8 cellular contexts compared by ENCODE assay signal in the genomic region with DNA sequence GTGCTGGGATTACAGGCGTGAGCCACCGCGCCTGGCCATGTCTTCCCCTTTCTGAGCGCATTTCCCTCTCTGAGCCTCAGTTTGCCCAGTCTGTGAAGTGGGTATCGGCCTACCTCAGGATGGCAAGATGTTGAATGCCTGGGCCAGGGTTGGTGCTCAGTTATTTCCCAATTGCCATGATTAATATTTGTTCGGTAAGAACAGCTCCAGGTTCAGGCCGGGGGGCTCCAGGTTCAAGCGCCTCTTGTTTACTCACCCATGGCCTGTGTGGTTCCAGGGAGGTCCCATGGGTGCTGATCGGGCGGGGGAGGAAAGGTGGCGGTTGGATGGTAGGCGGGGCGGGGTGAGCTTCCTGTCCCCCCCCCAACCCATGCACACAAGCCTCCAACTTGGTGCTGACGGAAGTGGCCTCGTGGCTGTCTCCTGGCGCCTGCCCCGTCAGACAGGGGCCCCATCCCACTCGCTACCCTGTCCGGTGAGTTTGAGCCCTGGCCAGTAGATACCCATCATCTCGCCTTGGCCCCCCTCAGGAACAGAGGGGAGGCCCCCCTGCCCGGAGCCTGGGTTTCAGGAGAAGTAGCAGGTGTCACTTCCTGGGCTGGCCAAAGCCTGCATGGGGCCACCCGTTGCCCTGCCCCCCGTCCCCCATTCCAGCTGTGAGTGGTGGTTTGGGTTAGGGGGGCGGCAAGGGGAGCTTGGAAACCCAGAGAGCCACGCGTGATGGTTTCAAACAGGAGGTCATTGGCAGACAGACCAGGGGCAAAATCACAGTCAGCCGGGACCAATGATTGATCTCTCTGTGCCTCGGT. TPM values are rescaled to one million over a fixed set of nuclear protein-coding genes. Genes with fewer than 3 reads are reported as not detected.
A peak's percentile ranks its signal among the peaks of the same experiment; 100 is the strongest.
DNase-seq lines count a peak whose midpoint lies in the region; ATAC-seq and TF ChIP-seq lines count a peak whose summit lies in the region.

A gene with protein sequence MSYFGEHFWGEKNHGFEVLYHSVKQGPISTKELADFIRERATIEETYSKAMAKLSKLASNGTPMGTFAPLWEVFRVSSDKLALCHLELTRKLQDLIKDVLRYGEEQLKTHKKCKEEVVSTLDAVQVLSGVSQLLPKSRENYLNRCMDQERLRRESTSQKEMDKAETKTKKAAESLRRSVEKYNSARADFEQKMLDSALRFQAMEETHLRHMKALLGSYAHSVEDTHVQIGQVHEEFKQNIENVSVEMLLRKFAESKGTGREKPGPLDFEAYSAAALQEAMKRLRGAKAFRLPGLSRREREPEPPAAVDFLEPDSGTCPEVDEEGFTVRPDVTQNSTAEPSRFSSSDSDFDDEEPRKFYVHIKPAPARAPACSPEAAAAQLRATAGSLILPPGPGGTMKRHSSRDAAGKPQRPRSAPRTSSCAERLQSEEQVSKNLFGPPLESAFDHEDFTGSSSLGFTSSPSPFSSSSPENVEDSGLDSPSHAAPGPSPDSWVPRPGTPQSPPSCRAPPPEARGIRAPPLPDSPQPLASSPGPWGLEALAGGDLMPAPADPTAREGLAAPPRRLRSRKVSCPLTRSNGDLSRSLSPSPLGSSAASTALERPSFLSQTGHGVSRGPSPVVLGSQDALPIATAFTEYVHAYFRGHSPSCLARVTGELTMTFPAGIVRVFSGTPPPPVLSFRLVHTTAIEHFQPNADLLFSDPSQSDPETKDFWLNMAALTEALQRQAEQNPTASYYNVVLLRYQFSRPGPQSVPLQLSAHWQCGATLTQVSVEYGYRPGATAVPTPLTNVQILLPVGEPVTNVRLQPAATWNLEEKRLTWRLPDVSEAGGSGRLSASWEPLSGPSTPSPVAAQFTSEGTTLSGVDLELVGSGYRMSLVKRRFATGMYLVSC (plus strand): TSS at position 375 of the 809 bp plus-strand sequence. CDS start 3,688 bp downstream, outside the sequence.

- TF ChIP-seq CTCF in MM.1S (IDR thresholded peaks at IDR 0.05; ENCODE audit: low read length) = no peak

- DNase-seq in MM.1S = peak; percentile 44
- DNase-seq in germinal center (ENCODE audit: low spot score) = peak; percentile 79
- peak; percentile 72 to 82 for DNase-seq in stimulated activated CD4-positive, alpha-beta T cell treated with anti-CD3 and anti-CD28 coated beads, Interleukin-4, amount 100 ng/mL, for 48 hours (ENCODE audit: low read depth in 2 of 2)
- no peak for DNase-seq in NCI-H526 treated with DMSO at 0.1 percent for 48 hours (lab: John Stamatoyannopoulos, UW)
- DNase-seq in NCI-H1417 treated with DMSO at 0.1 percent for 48 hours (lab: John Stamatoyannopoulos, UW) = no peak

- H3K9me3 ChIP-seq in MM.1S (replicated peaks; ENCODE audit: insufficient read depth, low read length) = no peaks in the 10 kb centered on the region

- no peaks in the 10 kb centered on the region for H3K36me3 ChIP-seq in MM.1S (replicated peaks; ENCODE audit: insufficient read depth, low read length)

- peaks cover 16% of the 10 kb centered on the region for H3K4me1 ChIP-seq in MM.1S (ENCODE audit: low read length)

- H3F3A ChIP-seq in MM.1S (ENCODE audit: insufficient read depth, low read length) = 0 out of 2 replicates have a peak, but pooled peaks cover 5% of the 10 kb centered on the region

- no peaks in the 10 kb centered on the region for H4K20me1 ChIP-seq in MM.1S (ENCODE audit: insufficient read depth, low read length)

- CTCF ChIA-PET in activated CD8-positive, alpha-beta memory T cell treated with anti-CD3 and anti-CD28 coated beads for 36 hours (lab: Charles Lee) = interaction anchor here (1.1 to 2.0 kb wide), 5 partner anchors 8 to 181 kb away, joined by 3 to 6 read pairs (median 3); a partner anchor contains a TSS

- H3K9ac ChIP-seq in MM.1S (ENCODE audit: low read length) = peak within 1 kb of the TSS; percentile 45

- peak within 1 kb of the TSS; percentile 74 for H3K4me2 ChIP-seq in MM.1S (ENCODE audit: low read depth, low read length)

- H3K27me3 ChIP-seq in MM.1S (replicated peaks; ENCODE audit: insufficient read depth, low read length) = no peaks in the 10 kb centered on the region

- ATAC-seq in GM18868 (IDR thresholded peaks at IDR 0.05; ENCODE audit: unreplicated experiment) = peak; percentile 31
- no peak for ATAC-seq in GM21717 (IDR thresholded peaks at IDR 0.05; ENCODE audit: unreplicated experiment)

- POLR2A ChIA-PET in activated CD8-positive, alpha-beta memory T cell treated with anti-CD3 and anti-CD28 coated beads for 36 hours (lab: Charles Lee) = interaction anchor here (0.6 to 1.8 kb wide), 7 partner anchors 12 to 568 kb away, joined by 3 to 7 read pairs (median 3); no protein-coding TSS in a partner anchor

- peak within 1 kb of the TSS; percentile 70 for H3K4me3 ChIP-seq in MM.1S (ENCODE audit: low read length)

- H2AFZ ChIP-seq in MM.1S (ENCODE audit: low read length) = peak within 1 kb of the TSS; percentile 70

- peak within 1 kb of the TSS; percentile 76; the same call in 1 of the 2 replicates for H3K27ac ChIP-seq in MM.1S (ENCODE audit: low read length)

- no peaks in the 10 kb centered on the region for H3K79me2 ChIP-seq in MM.1S (ENCODE audit: low read length)

- no peaks in the 10 kb centered on the region for H3K9me2 ChIP-seq in MM.1S (replicated peaks; ENCODE audit: insufficient read depth, low read length)

RNA-seq across cellular contexts. Expression of the gene that starts here (rescaled TPM):
- total RNA-seq in activated CD8-positive, alpha-beta memory T cell treated with anti-CD3 and anti-CD28 coated beads for 36 hours = 10 to 100 TPM; 36.9 to 38.5 TPM

Comparison
In these comparisons a context has a peak if more than half of its experiments do, and no peak if none do; other contexts are left out.
1. DNase-seq: peak in MM.1S (single experiment), germinal center (single experiment) and stimulated activated CD4-positive, alpha-beta T cell treated with anti-CD3 and anti-CD28 coated beads, Interleukin-4, amount 100 ng/mL, for 48 hours (2 of 2); none in NCI-H526 treated with DMSO at 0.1 percent for 48 hours (single experiment) and NCI-H1417 treated with DMSO at 0.1 percent for 48 hours (single experiment).